Comparison of ENCODE assay signal across 41 cellular contexts in genomic region chr6:168084465-168085160, GRCh38. TPM values are rescaled to one million over a fixed set of nuclear protein-coding genes. Genes with fewer than 3 reads are reported as not detected.
"Had no signal": no experiment of that assay in that cellular context is flagged by ENCODE, and none has a peak within 500 bp of the region (broad histone marks: within the 10 kb centered on the region; RNA-seq: fewer than 3 reads in every experiment).

No MANE protein-coding gene starts in this region.

- H3K4me1 Mint-ChIP-seq: activated CD4-positive, alpha-beta T cell treated with anti-CD3 and anti-CD28 coated beads for 36 hours; activated CD4-positive, alpha-beta T cell treated with anti-CD3 and anti-CD28 coated beads, Interleukin-2, amount 10 ng/mL, durations not matched to agents 24 days and 14 days; activated naive CD8-positive, alpha-beta T cell treated with anti-CD3 and anti-CD28 coated beads for 36 hours; activated T-helper 17 cell treated with anti-CD3 and anti-CD28 coated beads, Interleukin-2, amount 50 U/mL, for 72 hours had no signal

- H3K4me3 Mint-ChIP-seq: activated CD4-positive, alpha-beta memory T cell treated with anti-CD3 and anti-CD28 coated beads for 36 hours; activated CD4-positive, alpha-beta T cell treated with anti-CD3 and anti-CD28 coated beads for 36 hours; activated CD4-positive, alpha-beta T cell treated with anti-CD3 and anti-CD28 coated beads, Interleukin-2, amount 10 ng/mL, durations not matched to agents 24 days and 14 days; activated CD8-positive, alpha-beta T cell treated with anti-CD3 and anti-CD28 coated beads for 36 hours; activated naive CD4-positive, alpha-beta T cell treated with anti-CD3 and anti-CD28 coated beads for 36 hours; activated naive CD8-positive, alpha-beta T cell treated with anti-CD3 and anti-CD28 coated beads for 36 hours; activated T-cell treated with anti-CD3 and anti-CD28 coated beads, Interleukin-2, amount 50 U/mL, for 4 hours; activated T-cell treated with anti-CD3 and anti-CD28 coated beads, Interleukin-2, amount 50 U/mL, for 72 hours; activated T-helper 1 cell treated with anti-CD3 and anti-CD28 coated beads, Interleukin-12 subunit alpha, Interleukin-12 subunit beta, Interleukin-2, Interleukin-4 antibody, amounts not matched to agents 30 ng/mL and 10 ng/mL and 1 ng/mL, durations not matched to agents 14 hours and 24 hours and 36 hours; activated T-helper 17 cell treated with anti-CD3 and anti-CD28 coated beads, Interleukin-2, amount 50 U/mL, for 72 hours; T-helper 1 cell treated with Interleukin-12 subunit alpha and Interleukin-12 subunit beta and Interleukin-4 antibody, amounts not matched to agents 30 μg/mL and 1 μg/mL, for 36 hours; T-helper 2 cell treated with Interferon-gamma antibody and Interleukin-4, amounts not matched to agents 5 μg/mL and 100 μg/mL, for 36 hours; WTC11 had no signal

- H3K27me3 Mint-ChIP-seq: activated CD4-positive, alpha-beta memory T cell treated with anti-CD3 and anti-CD28 coated beads for 36 hours; activated CD4-positive, alpha-beta T cell treated with anti-CD3 and anti-CD28 coated beads for 36 hours; activated CD4-positive, alpha-beta T cell treated with anti-CD3 and anti-CD28 coated beads, Interleukin-2, amount 10 ng/mL, durations not matched to agents 24 days and 14 days; activated CD8-positive, alpha-beta T cell treated with anti-CD3 and anti-CD28 coated beads for 36 hours; activated T-helper 17 cell treated with anti-CD3 and anti-CD28 coated beads, Interleukin-2, amount 50 U/mL, for 72 hours had no signal

- FAIRE-seq: astrocyte had no signal

- H3K27ac Mint-ChIP-seq: activated CD4-positive, alpha-beta memory T cell treated with anti-CD3 and anti-CD28 coated beads for 36 hours; activated CD4-positive, alpha-beta T cell treated with anti-CD3 and anti-CD28 coated beads for 36 hours; activated CD4-positive, alpha-beta T cell treated with anti-CD3 and anti-CD28 coated beads, Interleukin-2, amount 10 ng/mL, durations not matched to agents 24 days and 14 days; activated CD8-positive, alpha-beta T cell treated with anti-CD3 and anti-CD28 coated beads for 36 hours; activated naive CD4-positive, alpha-beta T cell treated with anti-CD3 and anti-CD28 coated beads for 36 hours; activated naive CD4-positive, alpha-beta T cell treated with anti-CD3 and anti-CD28 coated beads, Interleukin-2, amount 50 U/mL, for 72 hours; activated naive CD8-positive, alpha-beta T cell treated with anti-CD3 and anti-CD28 coated beads for 36 hours; activated T-cell treated with anti-CD3 and anti-CD28 coated beads, Interleukin-2, amount 50 U/mL, for 72 hours; activated T-helper 1 cell treated with anti-CD3 and anti-CD28 coated beads, Interleukin-12 subunit alpha, Interleukin-12 subunit beta, Interleukin-2, Interleukin-4 antibody, amounts not matched to agents 30 ng/mL and 10 ng/mL and 1 ng/mL, durations not matched to agents 14 hours and 24 hours and 36 hours; activated T-helper 17 cell treated with anti-CD3 and anti-CD28 coated beads, Interleukin-2, amount 50 U/mL, for 72 hours; T-helper 1 cell treated with Interleukin-12 subunit alpha and Interleukin-12 subunit beta and Interleukin-4 antibody, amounts not matched to agents 30 μg/mL and 1 μg/mL, for 36 hours; T-helper 2 cell treated with Interferon-gamma antibody and Interleukin-4, amounts not matched to agents 5 μg/mL and 100 μg/mL, for 36 hours; WTC11 had no signal

- H3K9me3 ChIP-seq: adrenal gland, body of pancreas, breast epithelium had no signal

- H3K27me3 ChIP-seq: adrenal gland, body of pancreas, breast epithelium had no signal

- H3K27ac ChIP-seq: adrenal gland, body of pancreas, brain microvascular endothelial cell, breast epithelium, WERI-Rb-1 had no signal

- H3K4me1 ChIP-seq: adrenal gland, body of pancreas, breast epithelium had no signal

- H3K36me3 Mint-ChIP-seq: activated CD4-positive, alpha-beta memory T cell treated with anti-CD3 and anti-CD28 coated beads for 36 hours; activated naive CD4-positive, alpha-beta T cell treated with anti-CD3 and anti-CD28 coated beads, Interleukin-2, amount 50 U/mL, for 72 hours; activated naive CD8-positive, alpha-beta T cell treated with anti-CD3 and anti-CD28 coated beads for 36 hours; WTC11 had no signal

- ATAC-seq: activated CD4-positive, alpha-beta T cell treated with anti-CD3 and anti-CD28 coated beads for 36 hours; activated CD4-positive, CD25-positive, alpha-beta regulatory T cell treated with anti-CD3 and anti-CD28 coated beads, Interleukin-2, amount 50 U/mL, for 24 hours; activated CD8-positive, alpha-beta T cell treated with anti-CD3 and anti-CD28 coated beads for 36 hours; activated naive CD4-positive, alpha-beta T cell treated with anti-CD3 and anti-CD28 coated beads, Interleukin-2, amount 50 U/mL, for 72 hours; activated T-cell treated with anti-CD3 and anti-CD28 coated beads, Interleukin-2, amount 50 U/mL, for 4 hours; activated T-cell treated with anti-CD3 and anti-CD28 coated beads, Interleukin-2, amount 50 U/mL, for 72 hours; activated T-helper 17 cell treated with anti-CD3 and anti-CD28 coated beads, Interleukin-2, amount 50 U/mL, for 72 hours; body of pancreas; WTC11 had no signal

- DNase-seq: activated CD4-positive, alpha-beta memory T cell treated with anti-CD3 and anti-CD28 coated beads for 36 hours; activated CD4-positive, alpha-beta T cell treated with anti-CD3 and anti-CD28 coated beads for 1 hour; activated CD4-positive, alpha-beta T cell treated with anti-CD3 and anti-CD28 coated beads for 36 hours; activated CD4-positive, alpha-beta T cell treated with anti-CD3 and anti-CD28 coated beads, Interleukin-2, amount 10 ng/mL, durations not matched to agents 24 days and 14 days; activated CD4-positive, alpha-beta T cell treated with anti-CD3 and anti-CD28 coated beads, Interleukin-2, amount 50 U/mL, for 1 hour; activated CD4-positive, alpha-beta T cell treated with anti-CD3 and anti-CD28 coated beads, Interleukin-2, amount 50 U/mL, for 4 hours; activated CD4-positive, CD25-positive, alpha-beta regulatory T cell; activated CD8-positive, alpha-beta memory T cell treated with anti-CD3 and anti-CD28 coated beads, Interleukin-2, amount 50 U/mL, for 4 hours; activated CD8-positive, alpha-beta T cell treated with anti-CD3 and anti-CD28 coated beads for 36 hours; activated effector memory CD4-positive, alpha-beta T cell treated with anti-CD3 and anti-CD28 coated beads, Interleukin-2, amount 50 U/mL, for 16 hours; activated gamma-delta T cell treated with Interleukin-2 at 50 U/mL for 16 hours; activated naive CD4-positive, alpha-beta T cell; activated naive CD4-positive, alpha-beta T cell treated with anti-CD3 and anti-CD28 coated beads for 36 hours; activated naive CD4-positive, alpha-beta T cell treated with anti-CD3 and anti-CD28 coated beads, Interleukin-2, amount 50 U/mL, for 16 hours; activated naive CD8-positive, alpha-beta T cell treated with anti-CD3 and anti-CD28 coated beads for 36 hours; activated T-cell treated with anti-CD3 and anti-CD28 coated beads for 4 hours; activated T-cell treated with anti-CD3 and anti-CD28 coated beads, Interleukin-2, amount 50 U/mL, for 1 hour; activated T-cell treated with anti-CD3 and anti-CD28 coated beads, Interleukin-2, amount 50 U/mL, for 4 hours; activated T-cell treated with anti-CD3 and anti-CD28 coated beads, Interleukin-2, amount 50 U/mL, for 72 hours; adrenal gland; amniotic stem cell; aorta; body of pancreas; brain microvascular endothelial cell; central memory CD4-positive, alpha-beta T cell; T-helper 1 cell; T-helper 2 cell; T-helper 9 cell; WERI-Rb-1 had no signal

- H3K36me3 ChIP-seq: adrenal gland, brain microvascular endothelial cell, breast epithelium, WERI-Rb-1 had no signal

- H3K9me3 Mint-ChIP-seq: activated CD4-positive, alpha-beta memory T cell treated with anti-CD3 and anti-CD28 coated beads for 36 hours; activated CD4-positive, alpha-beta T cell treated with anti-CD3 and anti-CD28 coated beads, Interleukin-2, amount 10 ng/mL, durations not matched to agents 24 days and 14 days; activated CD8-positive, alpha-beta T cell treated with anti-CD3 and anti-CD28 coated beads for 36 hours; activated naive CD4-positive, alpha-beta T cell treated with anti-CD3 and anti-CD28 coated beads for 36 hours; activated naive CD4-positive, alpha-beta T cell treated with anti-CD3 and anti-CD28 coated beads, Interleukin-2, amount 50 U/mL, for 72 hours; activated naive CD8-positive, alpha-beta T cell treated with anti-CD3 and anti-CD28 coated beads for 36 hours; activated T-cell treated with anti-CD3 and anti-CD28 coated beads, Interleukin-2, amount 50 U/mL, for 4 hours; activated T-cell treated with anti-CD3 and anti-CD28 coated beads, Interleukin-2, amount 50 U/mL, for 72 hours; activated T-helper 1 cell treated with anti-CD3 and anti-CD28 coated beads, Interleukin-12 subunit alpha, Interleukin-12 subunit beta, Interleukin-2, Interleukin-4 antibody, amounts not matched to agents 30 ng/mL and 10 ng/mL and 1 ng/mL, durations not matched to agents 14 hours and 24 hours and 36 hours; activated T-helper 17 cell treated with anti-CD3 and anti-CD28 coated beads, Interleukin-2, amount 50 U/mL, for 72 hours; T-helper 1 cell treated with Interleukin-12 subunit alpha and Interleukin-12 subunit beta and Interleukin-4 antibody, amounts not matched to agents 30 μg/mL and 1 μg/mL, for 36 hours; T-helper 2 cell treated with Interferon-gamma antibody and Interleukin-4, amounts not matched to agents 5 μg/mL and 100 μg/mL, for 36 hours; WTC11 had no signal

- H3K4me3 ChIP-seq: adrenal gland, body of pancreas, breast epithelium had no signal

RNA-seq across cellular contexts. Expression of gene FRMD1, which starts 5.6 kb away (rescaled TPM):
- total RNA-seq: activated CD4-positive, alpha-beta memory T cell treated with anti-CD3 and anti-CD28 coated beads for 36 hours; activated CD4-positive, alpha-beta T cell treated with anti-CD3 and anti-CD28 coated beads for 36 hours; activated CD4-positive, alpha-beta T cell treated with anti-CD3 and anti-CD28 coated beads, Interleukin-2, amount 10 ng/mL, durations not matched to agents 24 days and 14 days; activated CD8-positive, alpha-beta memory T cell treated with anti-CD3 and anti-CD28 coated beads for 36 hours; activated CD8-positive, alpha-beta T cell treated with anti-CD3 and anti-CD28 coated beads for 36 hours; activated naive CD4-positive, alpha-beta T cell treated with anti-CD3 and anti-CD28 coated beads for 36 hours; activated naive CD4-positive, alpha-beta T cell treated with anti-CD3 and anti-CD28 coated beads, Interleukin-2, amount 50 U/mL, for 72 hours; activated naive CD8-positive, alpha-beta T cell treated with anti-CD3 and anti-CD28 coated beads for 36 hours; activated T-cell treated with anti-CD3 and anti-CD28 coated beads, Interleukin-2, amount 50 U/mL, for 4 hours; activated T-helper 1 cell treated with anti-CD3 and anti-CD28 coated beads, Interleukin-12 subunit alpha, Interleukin-12 subunit beta, Interleukin-2, Interleukin-4 antibody, amounts not matched to agents 30 ng/mL and 10 ng/mL and 1 ng/mL, durations not matched to agents 14 hours and 24 hours and 36 hours; activated T-helper 17 cell treated with anti-CD3 and anti-CD28 coated beads, Interleukin-2, amount 50 U/mL, for 72 hours; astrocyte; body of pancreas; cardiac septum; cerebellum had no signal
